ENCODE assay signal across 17 cellular contexts in genomic region chr6:16397623-16398022, GRCh38.
DNase-seq lines count a peak whose midpoint lies in the region; ATAC-seq, FAIRE-seq and TF ChIP-seq lines count a peak whose summit lies in the region.
"Had no signal": no experiment of that assay in that cellular context is flagged by ENCODE, and none has a peak within 500 bp of the region (broad histone marks: within the 10 kb centered on the region; RNA-seq: fewer than 3 reads in every experiment).

No MANE protein-coding gene starts in this region.

- H3K27me3 ChIP-seq in PC-3 (ENCODE audit: low read length) = no peaks in the 10 kb centered on the region
- no peaks in the 10 kb centered on the region for H3K27me3 ChIP-seq in astrocyte (ENCODE audit: insufficient read depth, low read length)

- peaks cover 16% of the 10 kb centered on the region for H3K36me3 Mint-ChIP-seq in astrocyte (ENCODE audit: low read depth, unreplicated experiment)
- no peaks in the 10 kb centered on the region for H3K36me3 Mint-ChIP-seq in osteocyte (ENCODE audit: unreplicated experiment)

- no peak for ATAC-seq in PC-3
- ATAC-seq in HG02759 (IDR thresholded peaks at IDR 0.05; ENCODE audit: unreplicated experiment) = no peak
- no peak for ATAC-seq in HG02981 (IDR thresholded peaks at IDR 0.05; ENCODE audit: unreplicated experiment)
- no peak for ATAC-seq in HG03342 (IDR thresholded peaks at IDR 0.05; ENCODE audit: unreplicated experiment)
- ATAC-seq: GM23338, HCT116 had no signal

- H3K27ac ChIP-seq in PC-3 (ENCODE audit: low read length) (no peak overlapping the region), astrocyte (ENCODE audit: low read depth, low read length) (no peak overlapping the region)

- H2AFZ ChIP-seq in PC-3 (ENCODE audit: low read length) (no peak overlapping the region), astrocyte (ENCODE audit: low read depth, low read length) (no peak overlapping the region)
- H2AFZ ChIP-seq: GM23338 had no signal

- no peaks in the 10 kb centered on the region for H3K27me3 Mint-ChIP-seq in astrocyte (ENCODE audit: low read depth, unreplicated experiment)
- no peaks in the 10 kb centered on the region for H3K27me3 Mint-ChIP-seq in osteocyte (ENCODE audit: unreplicated experiment)

- no TSS peak for BruUV-seq in PC-3 (replicated peaks; lab: Mats Ljungman, UMichigan)

- DNase-seq in EL (peak; percentile 58), PC-3 (peak; percentile 18), astrocyte (ENCODE audit: low read depth) (peak; percentile 74), osteocyte (ENCODE audit: extremely low spot score, unreplicated experiment) (no peak), SK-N-DZ (ENCODE audit: low spot score) (no peak)
- DNase-seq: ACHN, DMS53, KG1, NCI-H1436 treated with DMSO at 0.1 percent for 48 hours, NCI-H2029 treated with DMSO at 0.1 percent for 48 hours, NCI-H2171 treated with DMSO at 0.1 percent for 48 hours, NCI-H774 had no signal

- no peak overlapping the region for H3K9ac ChIP-seq in PC-3 (ENCODE audit: low read length)
- no peak overlapping the region for H3K9ac ChIP-seq in astrocyte (ENCODE audit: low read length)

- H3K9me3 Mint-ChIP-seq in astrocyte (ENCODE audit: unreplicated experiment) = no peaks in the 10 kb centered on the region
- H3K9me3 Mint-ChIP-seq in osteocyte (ENCODE audit: unreplicated experiment) = no peaks in the 10 kb centered on the region
- H3K9me3 Mint-ChIP-seq: GM23338 had no signal

- CTCF ChIA-PET in PC-3 (lab: Charles Lee) = no interaction called here

- TF ChIP-seq CTCF in PC-3 (conservative IDR thresholded peaks at IDR 0.05; ENCODE audit: low read depth, low read length) (no peak), astrocyte (IDR thresholded peaks at IDR 0.05; ENCODE audit: insufficient read depth, low read depth, low read length) (no peak), osteocyte (IDR thresholded peaks at IDR 0.05) (no peak)

- H3K4me2 ChIP-seq in PC-3 (ENCODE audit: low read length) = no peak overlapping the region
- no peak overlapping the region for H3K4me2 ChIP-seq in astrocyte (ENCODE audit: low read length)
- H3K4me2 ChIP-seq: GM23338 had no signal

- H3K27ac Mint-ChIP-seq in astrocyte (ENCODE audit: unreplicated experiment) (no peak overlapping the region), osteocyte (ENCODE audit: unreplicated experiment) (peak overlapping the region; percentile 96)
- H3K27ac Mint-ChIP-seq: GM23338 had no signal

- H3K4me3 ChIP-seq in PC-3 (ENCODE audit: low read length) (no peak overlapping the region), astrocyte (ENCODE audit: insufficient read depth, low read depth, low read length) (no peak overlapping the region)
- H3K4me3 ChIP-seq: GM23338 had no signal

- POLR2A ChIA-PET in PC-3 (lab: Charles Lee; ENCODE audit: unreplicated experiment) = no interaction called here

- H3K4me3 Mint-ChIP-seq in astrocyte (ENCODE audit: unreplicated experiment) (no peak overlapping the region), osteocyte (ENCODE audit: unreplicated experiment) (no peak overlapping the region)
- H3K4me3 Mint-ChIP-seq: GM23338 had no signal

- intact Hi-C loops in PC-3 (cut with micrococcal nuclease) = no loop called here

- no peaks in the 10 kb centered on the region for H3K9me2 ChIP-seq in PC-3 (replicated peaks; ENCODE audit: low read length)

- FAIRE-seq in astrocyte (lab: Jason Lieb, UNC) = no peak

- H3K9me3 ChIP-seq in PC-3 (ENCODE audit: low read length) = no peaks in the 10 kb centered on the region
- H3K9me3 ChIP-seq in astrocyte (ENCODE audit: insufficient read depth, low read depth, low read length) = no peaks in the 10 kb centered on the region

- H4K20me1 ChIP-seq in PC-3 (ENCODE audit: low read length) (no peaks in the 10 kb centered on the region), astrocyte (ENCODE audit: insufficient read depth, low read length) (no peaks in the 10 kb centered on the region)

- no peaks in the 10 kb centered on the region for H3K4me1 ChIP-seq in PC-3 (ENCODE audit: insufficient read depth, low read length)
- H3K4me1 ChIP-seq in astrocyte (ENCODE audit: insufficient read depth, low read length) = peaks cover 25% of the 10 kb centered on the region

- H3K36me3 ChIP-seq in PC-3 (ENCODE audit: low read depth, low read length) = no peaks in the 10 kb centered on the region
- no peaks in the 10 kb centered on the region for H3K36me3 ChIP-seq in astrocyte (ENCODE audit: insufficient read depth, low read length)

- no peaks in the 10 kb centered on the region for H3F3A ChIP-seq in PC-3 (ENCODE audit: low read length, unreplicated experiment)

- H3K4me1 Mint-ChIP-seq in astrocyte (ENCODE audit: low read depth, unreplicated experiment) (peaks cover 20% of the 10 kb centered on the region), osteocyte (ENCODE audit: unreplicated experiment) (peaks cover 64% of the 10 kb centered on the region)

- H3K79me2 ChIP-seq in PC-3 (ENCODE audit: low read length) (no peaks in the 10 kb centered on the region), astrocyte (ENCODE audit: insufficient read depth, low read length) (no peaks in the 10 kb centered on the region)

Comparison
In these comparisons a context has a peak if more than half of its experiments do, and no peak if none do; other contexts are left out.
1. DNase-seq: peak in EL (single experiment), PC-3 (single experiment) and astrocyte (single experiment); none in osteocyte (single experiment) and SK-N-DZ (single experiment).